1 cellular context compared by ENCODE assay signal in genomic region chrX:54043696-54044125, GRCh38.
TF ChIP-seq lines count a peak whose summit lies in the region.

No MANE protein-coding gene starts in this region.

TF ChIP-seq in GM23338, 12 proteins besides CTCF, POLR2A, EP300 and RAD21 (continued from another document):
- TF ChIP-seq STAT1 (IDR thresholded peaks at IDR 0.05; ENCODE audit: unreplicated experiment) (no peak), POLR2AphosphoS5 (IDR thresholded peaks at IDR 0.05; ENCODE audit: low read depth) (no peak; the same call in 1 of the 2 replicates), EZH2phosphoT487 (IDR thresholded peaks at IDR 0.05; ENCODE audit: unreplicated experiment) (no peak), NANOG (IDR thresholded peaks at IDR 0.05; ENCODE audit: borderline replicate concordance) (no peak), REST (IDR thresholded peaks at IDR 0.05; ENCODE audit: unreplicated experiment) (no peak), EZH2 (IDR thresholded peaks at IDR 0.05; ENCODE audit: low read depth, unreplicated experiment) (no peak), ETS1 (IDR thresholded peaks at IDR 0.05) (no peak)
